ENCODE assay signal across 1 cellular context in the genomic region with DNA sequence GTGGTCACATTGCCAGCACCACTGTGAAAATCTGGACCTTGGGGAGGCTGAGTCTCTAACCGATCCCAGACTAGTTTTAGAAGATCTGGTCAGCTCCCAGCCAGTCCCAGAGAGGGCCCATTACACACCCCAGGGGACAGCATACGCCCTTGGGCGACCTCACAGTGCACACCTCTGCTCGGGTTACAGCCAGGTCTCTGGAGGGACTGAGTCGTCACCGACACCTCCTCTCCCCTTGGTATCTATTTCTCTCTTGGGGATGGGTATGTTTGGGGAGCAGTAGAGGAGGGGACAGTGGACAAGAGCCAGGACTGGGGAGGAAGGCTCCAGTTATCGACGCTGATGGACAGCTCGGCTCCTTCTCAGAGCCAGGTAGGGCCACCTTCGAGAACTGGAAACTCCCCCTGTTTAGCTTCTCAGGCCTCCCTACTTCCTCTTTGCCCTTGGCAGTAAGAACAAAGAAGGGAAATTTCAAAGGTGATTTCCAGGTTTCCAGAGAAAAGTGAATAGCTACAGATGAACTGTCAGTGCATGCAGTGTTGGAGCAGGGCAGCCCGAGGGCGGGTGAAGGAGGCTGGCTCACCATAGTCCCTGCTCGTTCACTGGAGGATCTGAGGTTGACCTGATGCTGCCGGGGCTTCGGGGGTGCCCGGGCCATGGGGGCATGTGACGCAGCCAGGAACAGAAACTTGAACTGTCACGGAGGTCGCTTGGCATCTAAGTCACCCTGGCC.
TF ChIP-seq lines count a peak whose summit lies in the region.

No MANE protein-coding gene starts in this region.

TF ChIP-seq in GM12878, 131 proteins besides CTCF, POLR2A, EP300 and RAD21 (continues in another document):
- TF ChIP-seq, protein P1, sequence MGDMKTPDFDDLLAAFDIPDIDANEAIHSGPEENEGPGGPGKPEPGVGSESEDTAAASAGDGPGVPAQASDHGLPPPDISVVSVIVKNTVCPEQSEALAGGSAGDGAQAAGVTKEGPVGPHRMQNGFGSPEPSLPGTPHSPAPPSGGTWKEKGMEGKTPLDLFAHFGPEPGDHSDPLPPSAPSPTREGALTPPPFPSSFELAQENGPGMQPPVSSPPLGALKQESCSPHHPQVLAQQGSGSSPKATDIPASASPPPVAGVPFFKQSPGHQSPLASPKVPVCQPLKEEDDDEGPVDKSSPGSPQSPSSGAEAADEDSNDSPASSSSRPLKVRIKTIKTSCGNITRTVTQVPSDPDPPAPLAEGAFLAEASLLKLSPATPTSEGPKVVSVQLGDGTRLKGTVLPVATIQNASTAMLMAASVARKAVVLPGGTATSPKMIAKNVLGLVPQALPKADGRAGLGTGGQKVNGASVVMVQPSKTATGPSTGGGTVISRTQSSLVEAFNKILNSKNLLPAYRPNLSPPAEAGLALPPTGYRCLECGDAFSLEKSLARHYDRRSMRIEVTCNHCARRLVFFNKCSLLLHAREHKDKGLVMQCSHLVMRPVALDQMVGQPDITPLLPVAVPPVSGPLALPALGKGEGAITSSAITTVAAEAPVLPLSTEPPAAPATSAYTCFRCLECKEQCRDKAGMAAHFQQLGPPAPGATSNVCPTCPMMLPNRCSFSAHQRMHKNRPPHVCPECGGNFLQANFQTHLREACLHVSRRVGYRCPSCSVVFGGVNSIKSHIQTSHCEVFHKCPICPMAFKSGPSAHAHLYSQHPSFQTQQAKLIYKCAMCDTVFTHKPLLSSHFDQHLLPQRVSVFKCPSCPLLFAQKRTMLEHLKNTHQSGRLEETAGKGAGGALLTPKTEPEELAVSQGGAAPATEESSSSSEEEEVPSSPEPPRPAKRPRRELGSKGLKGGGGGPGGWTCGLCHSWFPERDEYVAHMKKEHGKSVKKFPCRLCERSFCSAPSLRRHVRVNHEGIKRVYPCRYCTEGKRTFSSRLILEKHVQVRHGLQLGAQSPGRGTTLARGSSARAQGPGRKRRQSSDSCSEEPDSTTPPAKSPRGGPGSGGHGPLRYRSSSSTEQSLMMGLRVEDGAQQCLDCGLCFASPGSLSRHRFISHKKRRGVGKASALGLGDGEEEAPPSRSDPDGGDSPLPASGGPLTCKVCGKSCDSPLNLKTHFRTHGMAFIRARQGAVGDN (IDR thresholded peaks at IDR 0.05): peak; percentile 93
- TF ChIP-seq CHD2 (IDR thresholded peaks at IDR 0.05; ENCODE audit: borderline replicate concordance, low read depth, low read length) (0 out of 2 replicates have a peak, but pooled peaks have one; percentile 18), CREM (IDR thresholded peaks at IDR 0.05; ENCODE audit: low read depth) (0 out of 2 replicates have a peak, but pooled peaks have one; percentile 5), EGR1 (IDR thresholded peaks at IDR 0.05; ENCODE audit: borderline replicate concordance in 1 of 2, low read depth in 2 of 2, low read length in 2 of 2) (no peak), JUNB (IDR thresholded peaks at IDR 0.05) (no peak), ATF7 (IDR thresholded peaks at IDR 0.05; ENCODE audit: low read depth) (no peak), DPF2 (IDR thresholded peaks at IDR 0.05) (peak; percentile 73), BCL11A (IDR thresholded peaks at IDR 0.05; ENCODE audit: low read depth, low read length) (no peak), SPI1 (IDR thresholded peaks at IDR 0.05; ENCODE audit: borderline replicate concordance, insufficient read depth, low read depth, low read length) (peak; percentile 72), RBBP5 (conservative IDR thresholded peaks at IDR 0.05) (no peak), RCOR1 (conservative IDR thresholded peaks at IDR 0.05; ENCODE audit: low read depth, low read length) (no peak), HDAC2 (IDR thresholded peaks at IDR 0.05) (no peak), TBL1XR1 (IDR thresholded peaks at IDR 0.05; ENCODE audit: low read depth, low read length) (0 out of 2 replicates have a peak, but pooled peaks have one; percentile 21), KAT2A (conservative IDR thresholded peaks at IDR 0.05; ENCODE audit: control insufficient read depth, low read depth, low read length) (no peak), NR2F1 (conservative IDR thresholded peaks at IDR 0.05) (peak; percentile 93), NBN (IDR thresholded peaks at IDR 0.05) (0 out of 2 replicates have a peak, but pooled peaks have one; percentile 52), BACH1 (IDR thresholded peaks at IDR 0.05; ENCODE audit: borderline replicate concordance) (0 out of 2 replicates have a peak, but pooled peaks have one; percentile 23), CHD1 (IDR thresholded peaks at IDR 0.05; ENCODE audit: low read depth, low read length) (no peak), RUNX3 (IDR thresholded peaks at IDR 0.05; ENCODE audit: low read length) (no peak), ZNF217 (IDR thresholded peaks at IDR 0.05) (no peak), TARDBP (IDR thresholded peaks at IDR 0.05; ENCODE audit: borderline replicate concordance) (no peak), EED (IDR thresholded peaks at IDR 0.05; ENCODE audit: low read depth) (peak; percentile 75), FOXM1 (IDR thresholded peaks at IDR 0.05; ENCODE audit: low read depth, low read length) (0 out of 2 replicates have a peak, but pooled peaks have one; percentile 22), SMARCA5 (IDR thresholded peaks at IDR 0.05) (peak; percentile 33; the same call in 1 of the 2 replicates), HCFC1 (IDR thresholded peaks at IDR 0.05; ENCODE audit: low read length) (no peak), CBX3 (IDR thresholded peaks at IDR 0.05; ENCODE audit: borderline replicate concordance, low read depth) (no peak), ZNF384 (IDR thresholded peaks at IDR 0.05; ENCODE audit: borderline replicate concordance, low read depth, low read length) (no peak), MYB (IDR thresholded peaks at IDR 0.05; ENCODE audit: borderline replicate concordance, low read depth, low read length) (no peak), NFIC (IDR thresholded peaks at IDR 0.05; ENCODE audit: low read depth, low read length) (0 out of 2 replicates have a peak, but pooled peaks have one; percentile 11), TCF3 (IDR thresholded peaks at IDR 0.05; ENCODE audit: borderline replicate concordance, insufficient read depth, low read depth, low read length) (no peak), HDGF (IDR thresholded peaks at IDR 0.05) (no peak), MTA2 (IDR thresholded peaks at IDR 0.05; ENCODE audit: low read depth) (peak; percentile 60; the same call in 1 of the 2 replicates), POLR2AphosphoS5 (IDR thresholded peaks at IDR 0.05; ENCODE audit: low read length) (peak; percentile 61; the same call in 1 of the 2 replicates), STAT1 (conservative IDR thresholded peaks at IDR 0.05) (no peak), RELA (IDR thresholded peaks at IDR 0.05; ENCODE audit: borderline replicate concordance, partially characterized antibody) (peak; percentile 96), FOS (IDR thresholded peaks at IDR 0.05; ENCODE audit: borderline replicate concordance, extremely low read depth, insufficient read length) (no peak), LARP7 (IDR thresholded peaks at IDR 0.05) (no peak; the same call in 1 of the 2 replicates), IKZF1 (conservative IDR thresholded peaks at IDR 0.05) (peak; percentile 73)
- TF ChIP-seq, protein P2, sequence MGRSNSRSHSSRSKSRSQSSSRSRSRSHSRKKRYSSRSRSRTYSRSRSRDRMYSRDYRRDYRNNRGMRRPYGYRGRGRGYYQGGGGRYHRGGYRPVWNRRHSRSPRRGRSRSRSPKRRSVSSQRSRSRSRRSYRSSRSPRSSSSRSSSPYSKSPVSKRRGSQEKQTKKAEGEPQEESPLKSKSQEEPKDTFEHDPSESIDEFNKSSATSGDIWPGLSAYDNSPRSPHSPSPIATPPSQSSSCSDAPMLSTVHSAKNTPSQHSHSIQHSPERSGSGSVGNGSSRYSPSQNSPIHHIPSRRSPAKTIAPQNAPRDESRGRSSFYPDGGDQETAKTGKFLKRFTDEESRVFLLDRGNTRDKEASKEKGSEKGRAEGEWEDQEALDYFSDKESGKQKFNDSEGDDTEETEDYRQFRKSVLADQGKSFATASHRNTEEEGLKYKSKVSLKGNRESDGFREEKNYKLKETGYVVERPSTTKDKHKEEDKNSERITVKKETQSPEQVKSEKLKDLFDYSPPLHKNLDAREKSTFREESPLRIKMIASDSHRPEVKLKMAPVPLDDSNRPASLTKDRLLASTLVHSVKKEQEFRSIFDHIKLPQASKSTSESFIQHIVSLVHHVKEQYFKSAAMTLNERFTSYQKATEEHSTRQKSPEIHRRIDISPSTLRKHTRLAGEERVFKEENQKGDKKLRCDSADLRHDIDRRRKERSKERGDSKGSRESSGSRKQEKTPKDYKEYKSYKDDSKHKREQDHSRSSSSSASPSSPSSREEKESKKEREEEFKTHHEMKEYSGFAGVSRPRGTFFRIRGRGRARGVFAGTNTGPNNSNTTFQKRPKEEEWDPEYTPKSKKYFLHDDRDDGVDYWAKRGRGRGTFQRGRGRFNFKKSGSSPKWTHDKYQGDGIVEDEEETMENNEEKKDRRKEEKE (IDR thresholded peaks at IDR 0.05): no peak
- TF ChIP-seq, protein P3, sequence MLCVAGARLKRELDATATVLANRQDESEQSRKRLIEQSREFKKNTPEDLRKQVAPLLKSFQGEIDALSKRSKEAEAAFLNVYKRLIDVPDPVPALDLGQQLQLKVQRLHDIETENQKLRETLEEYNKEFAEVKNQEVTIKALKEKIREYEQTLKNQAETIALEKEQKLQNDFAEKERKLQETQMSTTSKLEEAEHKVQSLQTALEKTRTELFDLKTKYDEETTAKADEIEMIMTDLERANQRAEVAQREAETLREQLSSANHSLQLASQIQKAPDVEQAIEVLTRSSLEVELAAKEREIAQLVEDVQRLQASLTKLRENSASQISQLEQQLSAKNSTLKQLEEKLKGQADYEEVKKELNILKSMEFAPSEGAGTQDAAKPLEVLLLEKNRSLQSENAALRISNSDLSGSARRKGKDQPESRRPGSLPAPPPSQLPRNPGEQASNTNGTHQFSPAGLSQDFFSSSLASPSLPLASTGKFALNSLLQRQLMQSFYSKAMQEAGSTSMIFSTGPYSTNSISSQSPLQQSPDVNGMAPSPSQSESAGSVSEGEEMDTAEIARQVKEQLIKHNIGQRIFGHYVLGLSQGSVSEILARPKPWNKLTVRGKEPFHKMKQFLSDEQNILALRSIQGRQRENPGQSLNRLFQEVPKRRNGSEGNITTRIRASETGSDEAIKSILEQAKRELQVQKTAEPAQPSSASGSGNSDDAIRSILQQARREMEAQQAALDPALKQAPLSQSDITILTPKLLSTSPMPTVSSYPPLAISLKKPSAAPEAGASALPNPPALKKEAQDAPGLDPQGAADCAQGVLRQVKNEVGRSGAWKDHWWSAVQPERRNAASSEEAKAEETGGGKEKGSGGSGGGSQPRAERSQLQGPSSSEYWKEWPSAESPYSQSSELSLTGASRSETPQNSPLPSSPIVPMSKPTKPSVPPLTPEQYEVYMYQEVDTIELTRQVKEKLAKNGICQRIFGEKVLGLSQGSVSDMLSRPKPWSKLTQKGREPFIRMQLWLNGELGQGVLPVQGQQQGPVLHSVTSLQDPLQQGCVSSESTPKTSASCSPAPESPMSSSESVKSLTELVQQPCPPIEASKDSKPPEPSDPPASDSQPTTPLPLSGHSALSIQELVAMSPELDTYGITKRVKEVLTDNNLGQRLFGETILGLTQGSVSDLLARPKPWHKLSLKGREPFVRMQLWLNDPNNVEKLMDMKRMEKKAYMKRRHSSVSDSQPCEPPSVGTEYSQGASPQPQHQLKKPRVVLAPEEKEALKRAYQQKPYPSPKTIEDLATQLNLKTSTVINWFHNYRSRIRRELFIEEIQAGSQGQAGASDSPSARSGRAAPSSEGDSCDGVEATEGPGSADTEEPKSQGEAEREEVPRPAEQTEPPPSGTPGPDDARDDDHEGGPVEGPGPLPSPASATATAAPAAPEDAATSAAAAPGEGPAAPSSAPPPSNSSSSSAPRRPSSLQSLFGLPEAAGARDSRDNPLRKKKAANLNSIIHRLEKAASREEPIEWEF (IDR thresholded peaks at IDR 0.05; ENCODE audit: insufficient replicate concordance, low read depth, low read length): no peak
- TF ChIP-seq, protein P4, sequence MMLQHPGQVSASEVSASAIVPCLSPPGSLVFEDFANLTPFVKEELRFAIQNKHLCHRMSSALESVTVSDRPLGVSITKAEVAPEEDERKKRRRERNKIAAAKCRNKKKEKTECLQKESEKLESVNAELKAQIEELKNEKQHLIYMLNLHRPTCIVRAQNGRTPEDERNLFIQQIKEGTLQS (IDR thresholded peaks at IDR 0.05; ENCODE audit: borderline replicate concordance, extremely low read depth, low read depth, low read length): no peak
- TF ChIP-seq, protein P5, sequence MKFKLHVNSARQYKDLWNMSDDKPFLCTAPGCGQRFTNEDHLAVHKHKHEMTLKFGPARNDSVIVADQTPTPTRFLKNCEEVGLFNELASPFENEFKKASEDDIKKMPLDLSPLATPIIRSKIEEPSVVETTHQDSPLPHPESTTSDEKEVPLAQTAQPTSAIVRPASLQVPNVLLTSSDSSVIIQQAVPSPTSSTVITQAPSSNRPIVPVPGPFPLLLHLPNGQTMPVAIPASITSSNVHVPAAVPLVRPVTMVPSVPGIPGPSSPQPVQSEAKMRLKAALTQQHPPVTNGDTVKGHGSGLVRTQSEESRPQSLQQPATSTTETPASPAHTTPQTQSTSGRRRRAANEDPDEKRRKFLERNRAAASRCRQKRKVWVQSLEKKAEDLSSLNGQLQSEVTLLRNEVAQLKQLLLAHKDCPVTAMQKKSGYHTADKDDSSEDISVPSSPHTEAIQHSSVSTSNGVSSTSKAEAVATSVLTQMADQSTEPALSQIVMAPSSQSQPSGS (IDR thresholded peaks at IDR 0.05; ENCODE audit: low read length): no peak
- TF ChIP-seq, protein P6, sequence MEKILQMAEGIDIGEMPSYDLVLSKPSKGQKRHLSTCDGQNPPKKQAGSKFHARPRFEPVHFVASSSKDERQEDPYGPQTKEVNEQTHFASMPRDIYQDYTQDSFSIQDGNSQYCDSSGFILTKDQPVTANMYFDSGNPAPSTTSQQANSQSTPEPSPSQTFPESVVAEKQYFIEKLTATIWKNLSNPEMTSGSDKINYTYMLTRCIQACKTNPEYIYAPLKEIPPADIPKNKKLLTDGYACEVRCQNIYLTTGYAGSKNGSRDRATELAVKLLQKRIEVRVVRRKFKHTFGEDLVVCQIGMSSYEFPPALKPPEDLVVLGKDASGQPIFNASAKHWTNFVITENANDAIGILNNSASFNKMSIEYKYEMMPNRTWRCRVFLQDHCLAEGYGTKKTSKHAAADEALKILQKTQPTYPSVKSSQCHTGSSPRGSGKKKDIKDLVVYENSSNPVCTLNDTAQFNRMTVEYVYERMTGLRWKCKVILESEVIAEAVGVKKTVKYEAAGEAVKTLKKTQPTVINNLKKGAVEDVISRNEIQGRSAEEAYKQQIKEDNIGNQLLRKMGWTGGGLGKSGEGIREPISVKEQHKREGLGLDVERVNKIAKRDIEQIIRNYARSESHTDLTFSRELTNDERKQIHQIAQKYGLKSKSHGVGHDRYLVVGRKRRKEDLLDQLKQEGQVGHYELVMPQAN (conservative IDR thresholded peaks at IDR 0.05): 0 out of 2 replicates have a peak, but pooled peaks have one; percentile 30
